In genomic region chr11:8913961-8914660, GRCh38 we compare ENCODE assay signal across 8 cellular contexts. TPM values are rescaled to one million over a fixed set of nuclear protein-coding genes. Genes with fewer than 3 reads are reported as not detected.
DNase-seq lines count a peak whose midpoint lies in the region; ATAC-seq and TF ChIP-seq lines count a peak whose summit lies in the region.

No MANE protein-coding gene starts in this region.

- peaks cover 59% of the 10 kb centered on the region for H3K36me3 Mint-ChIP-seq in activated T-cell treated with anti-CD3 and anti-CD28 coated beads, Interleukin-2, amount 50 U/mL, for 24 hours (ENCODE audit: low read depth)
- H3K36me3 Mint-ChIP-seq in osteocyte (ENCODE audit: unreplicated experiment): peaks cover 5% of the 10 kb centered on the region

- peaks cover 0 to 71% (median 34%) of the 10 kb centered on the region in 3 donors for H3K4me1 ChIP-seq in esophagus squamous epithelium

- ATAC-seq in GM21737 (IDR thresholded peaks at IDR 0.05; ENCODE audit: unreplicated experiment) (no peak), GM19035 (IDR thresholded peaks at IDR 0.05; ENCODE audit: unreplicated experiment) (no peak)

- peaks cover 0 to 34% (median 17%) of the 10 kb centered on the region in 3 donors for H3K36me3 ChIP-seq in esophagus squamous epithelium

- peak overlapping the region in 3 of 4 donors; percentile 46 to 85 (median 73) for H3K27ac ChIP-seq in esophagus squamous epithelium

- TF ChIP-seq POLR2A in esophagus squamous epithelium (IDR thresholded peaks at IDR 0.05): no peak

- 11 to 18% methylated on average over 9 of the region's 9 CpGs for WGBS in esophagus squamous epithelium, 2 donors

- no peaks in the 10 kb centered on the region for H3K9me3 Mint-ChIP-seq in activated T-cell treated with anti-CD3 and anti-CD28 coated beads, Interleukin-2, amount 50 U/mL, for 24 hours
- H3K9me3 Mint-ChIP-seq in osteocyte (ENCODE audit: unreplicated experiment): no peaks in the 10 kb centered on the region

- TF ChIP-seq CTCF in AG09309 (IDR thresholded peaks at IDR 0.05; ENCODE audit: control insufficient read depth, insufficient read depth, low read depth, low read length, missing control alignments): peak; percentile 83
- TF ChIP-seq CTCF in GM12874 (IDR thresholded peaks at IDR 0.05; ENCODE audit: insufficient read depth, low read depth, low read length): peak; percentile 79
- peak; percentile 41 to 61 (median 51) for TF ChIP-seq CTCF in esophagus squamous epithelium (IDR thresholded peaks at IDR 0.05)
- peak; percentile 83 for TF ChIP-seq CTCF in osteocyte (IDR thresholded peaks at IDR 0.05)

- intact Hi-C loops in esophagus squamous epithelium (cut with DNase I): no loop called here

- no peaks in the 10 kb centered on the region for H3K9me3 ChIP-seq in esophagus squamous epithelium

- H3K4me3 ChIP-seq in AG09309 (ENCODE audit: control insufficient read depth, low read depth, low read length) (no peak overlapping the region), esophagus squamous epithelium (peak overlapping the region in 2 of 4 donors; percentile 21 to 52)

- H3K27me3 ChIP-seq in esophagus squamous epithelium: no peaks in the 10 kb centered on the region

- DNase-seq in AG09309 (ENCODE audit: low read depth): no peak
- DNase-seq in NCI-H345 treated with DMSO at 0.1 percent for 48 hours (lab: John Stamatoyannopoulos, UW; ENCODE audit: unreplicated experiment): peak; percentile 43
- peak; percentile 59 for DNase-seq in activated T-cell treated with anti-CD3 and anti-CD28 coated beads, Interleukin-2, amount 50 U/mL, for 24 hours
- DNase-seq in esophagus squamous epithelium (lab: John Stamatoyannopoulos, UW): no peak
- DNase-seq in osteocyte (ENCODE audit: extremely low spot score, unreplicated experiment): no peak

- peaks cover 37% of the 10 kb centered on the region for H3K4me1 Mint-ChIP-seq in activated T-cell treated with anti-CD3 and anti-CD28 coated beads, Interleukin-2, amount 50 U/mL, for 24 hours (ENCODE audit: low read depth)
- H3K4me1 Mint-ChIP-seq in osteocyte (ENCODE audit: unreplicated experiment): peaks cover 82% of the 10 kb centered on the region

- H3K27me3 Mint-ChIP-seq in activated T-cell treated with anti-CD3 and anti-CD28 coated beads, Interleukin-2, amount 50 U/mL, for 24 hours: peaks cover 6% of the 10 kb centered on the region
- no peaks in the 10 kb centered on the region for H3K27me3 Mint-ChIP-seq in osteocyte (ENCODE audit: unreplicated experiment)

- H3K4me3 Mint-ChIP-seq in activated T-cell treated with anti-CD3 and anti-CD28 coated beads, Interleukin-2, amount 50 U/mL, for 24 hours: peak overlapping the region; percentile 62
- peak overlapping the region; percentile 50 for H3K4me3 Mint-ChIP-seq in osteocyte (ENCODE audit: unreplicated experiment)

- H3K27ac Mint-ChIP-seq in activated T-cell treated with anti-CD3 and anti-CD28 coated beads, Interleukin-2, amount 50 U/mL, for 24 hours: peak overlapping the region; percentile 83
- H3K27ac Mint-ChIP-seq in osteocyte (ENCODE audit: unreplicated experiment): peak overlapping the region; percentile 84

RNA-seq across cellular contexts. Expression of gene AKIP1, which starts 3.1 kb away (rescaled TPM):
- total RNA-seq in esophagus squamous epithelium (10 to 100 TPM in 3 of 4 donors, 1 to 10 TPM in 1; 9.8 to 37.2 (median 23.1) TPM), osteocyte (28.8 and 32.6 TPM in 2 replicates)

RNA-seq across cellular contexts. Expression of gene C11orf16, which starts 18.6 kb away (rescaled TPM):
- not detected for total RNA-seq in esophagus squamous epithelium
- total RNA-seq in osteocyte: not detected in 2 replicates

RNA-seq across cellular contexts. Expression of gene ASCL3, which starts 28.7 kb away (rescaled TPM):
- total RNA-seq in esophagus squamous epithelium (not detected), osteocyte (not detected in 2 replicates)

RNA-seq across cellular contexts. Expression of gene TMEM9B, which starts 50.1 kb away (rescaled TPM):
- total RNA-seq in esophagus squamous epithelium (10 to 100 TPM; 41.7 to 73.2 (median 57.6) TPM), osteocyte (33.4 and 35.9 TPM in 2 replicates)

Comparison
In these comparisons a context has a peak if more than half of its experiments do, and no peak if none do; other contexts are left out.
1. DNase-seq: peak in NCI-H345 treated with DMSO at 0.1 percent for 48 hours (single experiment) and activated T-cell treated with anti-CD3 and anti-CD28 coated beads, Interleukin-2, amount 50 U/mL, for 24 hours (single experiment); none in AG09309 (single experiment), esophagus squamous epithelium (single experiment) and osteocyte (single experiment).
2. Peak in every context shown above with its lines, with median percentiles within 50 percentile points of each other: CTCF ChIP-seq.